In genomic region chr10:131429141-131429540, GRCh38 we compare ENCODE assay signal across 30 cellular contexts.
"Had no signal": no experiment of that assay in that cellular context is flagged by ENCODE, and none has a peak within 500 bp of the region (broad histone marks: within the 10 kb centered on the region; RNA-seq: fewer than 3 reads in every experiment).

No MANE protein-coding gene starts in this region.

- H3K4me1 ChIP-seq: ascending aorta had no signal

- H3K4me3 ChIP-seq: ascending aorta, cardiac muscle cell had no signal

- FAIRE-seq: bronchial epithelial cell, TTC549 had no signal

- H3K36me3 ChIP-seq: ascending aorta, cardiac muscle cell had no signal

- H3K27me3 ChIP-seq: ascending aorta had no signal

- ATAC-seq: activated CD8-positive, alpha-beta T cell treated with anti-CD3 and anti-CD28 coated beads for 36 hours; activated naive CD8-positive, alpha-beta T cell treated with anti-CD3 and anti-CD28 coated beads, Interleukin-2, amount 50 U/mL, for 24 hours had no signal

- H3K9me3 ChIP-seq: ascending aorta had no signal

- DNase-seq: activated B cell treated with CpG ODN at 0.5 μM for 24 hours; activated CD4-positive, alpha-beta memory T cell treated with anti-CD3 and anti-CD28 coated beads for 36 hours; activated CD4-positive, alpha-beta T cell treated with anti-CD3 and anti-CD28 coated beads for 4 hours; activated CD4-positive, alpha-beta T cell treated with anti-CD3 and anti-CD28 coated beads, Interleukin-2, amount 10 ng/mL, durations not matched to agents 24 days and 14 days; activated CD4-positive, alpha-beta T cell treated with anti-CD3 and anti-CD28 coated beads, Interleukin-2, amount 50 U/mL, for 1 hour; activated CD4-positive, alpha-beta T cell treated with anti-CD3 and anti-CD28 coated beads, Interleukin-2, amount 50 U/mL, for 4 hours; activated CD4-positive, CD25-positive, alpha-beta regulatory T cell treated with anti-CD3 and anti-CD28 coated beads, Interleukin-2, amount 50 U/mL, for 72 hours; activated CD8-positive, alpha-beta memory T cell treated with anti-CD3 and anti-CD28 coated beads, Interleukin-2, amount 50 U/mL, for 4 hours; activated CD8-positive, alpha-beta T cell treated with anti-CD3 and anti-CD28 coated beads for 36 hours; activated effector memory CD4-positive, alpha-beta T cell treated with Interleukin-2 at 50 U/mL for 16 hours; activated gamma-delta T cell; activated naive CD4-positive, alpha-beta T cell treated with anti-CD3 and anti-CD28 coated beads, Interleukin-2, amount 10 ng/mL, durations not matched to agents 7 days and 5 days; activated naive CD4-positive, alpha-beta T cell treated with Interleukin-2 at 50 U/mL for 16 hours; activated naive CD8-positive, alpha-beta T cell treated with anti-CD3 and anti-CD28 coated beads, Interleukin-2, amount 10 ng/mL, durations not matched to agents 7 days and 5 days; activated naive CD8-positive, alpha-beta T cell treated with anti-CD3 and anti-CD28 coated beads, Interleukin-2, amount 50 U/mL, for 24 hours; activated T-cell treated with anti-CD3 and anti-CD28 coated beads for 4 hours; activated T-cell treated with anti-CD3 and anti-CD28 coated beads, Interleukin-2, amount 50 U/mL, for 24 hours; activated T-cell treated with anti-CD3 and anti-CD28 coated beads, Interleukin-2, amount 50 U/mL, for 48 hours; amygdala; anterior cingulate cortex; central memory CD4-positive, alpha-beta T cell; SW 1271; T-helper 1 cell; T-helper 2 cell; T-helper 9 cell had no signal

- H3K27ac ChIP-seq: ascending aorta, cardiac muscle cell, VCaP had no signal
